Comparison of ENCODE assay signal across 10 cellular contexts in genomic region chr9:89686134-89686533, GRCh38.
A peak's percentile ranks its signal among the peaks of the same experiment; 100 is the strongest.
DNase-seq lines count a peak whose midpoint lies in the region; TF ChIP-seq lines count a peak whose summit lies in the region.
"Had no signal": no experiment of that assay in that cellular context is flagged by ENCODE, and none has a peak within 500 bp of the region (broad histone marks: within the 10 kb centered on the region; RNA-seq: fewer than 3 reads in every experiment).

No MANE protein-coding gene starts in this region.

- peak; percentile 85 for DNase-seq in HPDE6-E6E7 (ENCODE audit: extremely low spot score)
- DNase-seq in NCI-H2196 (lab: John Stamatoyannopoulos, UW; ENCODE audit: unreplicated experiment): peak; percentile 87
- DNase-seq in epithelial cell of esophagus (ENCODE audit: low read depth): peak; percentile 97
- peak; percentile 1 for DNase-seq in renal cortical epithelial cell (ENCODE audit: low read depth)
- DNase-seq in putamen (ENCODE audit: low spot score): no peak
- no peak for DNase-seq in T-helper 9 cell
- DNase-seq in foreskin fibroblast: no peak
- DNase-seq: mesendoderm, SK-N-SH had no signal

- no peak for TF ChIP-seq CTCF in epithelial cell of esophagus (IDR thresholded peaks at IDR 0.05; ENCODE audit: insufficient read depth, low read depth, low read length, missing control alignments)
- TF ChIP-seq CTCF in foreskin fibroblast (IDR thresholded peaks at IDR 0.05; ENCODE audit: low read depth, low read length): no peak

- no peak overlapping the region for H3K4me3 ChIP-seq in epithelial cell of esophagus (ENCODE audit: low read length)
- H3K4me3 ChIP-seq in foreskin fibroblast (ENCODE audit: low read depth in 1 of 2, low read length in 2 of 2): no peak overlapping the region
- H3K4me3 ChIP-seq: cardiac muscle cell had no signal

Comparison
In these comparisons a context has a peak if more than half of its experiments do, and no peak if none do; other contexts are left out.
1. DNase-seq: peak in HPDE6-E6E7 (single experiment), NCI-H2196 (single experiment), epithelial cell of esophagus (single experiment) and renal cortical epithelial cell (single experiment); none in putamen (single experiment), T-helper 9 cell (single experiment) and foreskin fibroblast (0 of 2).